In the genomic region with DNA sequence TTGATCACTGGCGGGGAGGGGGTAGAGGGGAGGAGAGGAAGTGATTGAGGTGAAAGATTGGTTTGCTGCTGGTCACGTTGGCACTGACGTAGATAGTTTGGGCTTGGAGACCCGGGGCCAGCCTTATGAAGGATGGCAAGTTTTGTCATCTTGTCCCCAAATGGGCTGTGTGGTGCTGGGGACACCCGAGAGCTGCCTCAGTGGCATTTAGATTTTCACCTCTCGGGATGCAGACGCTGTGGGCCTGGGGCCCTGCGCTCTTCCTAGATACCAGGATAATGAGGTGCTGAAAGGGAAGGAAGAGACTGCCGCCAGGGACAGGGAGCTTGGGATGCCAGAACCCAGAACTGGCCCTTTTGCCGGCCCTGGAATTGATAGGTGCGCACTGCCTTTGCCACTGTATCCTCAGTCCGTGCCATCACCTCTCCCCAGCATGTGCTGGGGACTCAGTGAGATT, we compare ENCODE assay signal across 8 cellular contexts. TPM values are rescaled to one million over a fixed set of nuclear protein-coding genes. Genes with fewer than 3 reads are reported as not detected.
DNase-seq lines count a peak whose midpoint lies in the region; ATAC-seq, FAIRE-seq and TF ChIP-seq lines count a peak whose summit lies in the region.

No MANE protein-coding gene starts in this region.

- no peaks in the 10 kb centered on the region for H3K27me3 ChIP-seq in CD4-positive, alpha-beta memory T cell (ENCODE audit: insufficient read depth, low read length)
- H3K27me3 ChIP-seq in HUES64 (ENCODE audit: insufficient read depth, low read length): peaks cover 31% of the 10 kb centered on the region
- no peaks in the 10 kb centered on the region for H3K27me3 ChIP-seq in osteoblast (ENCODE audit: insufficient read depth, low read length)
- H3K27me3 ChIP-seq in body of pancreas: peaks cover 0 to 6% of the 10 kb centered on the region in 2 donors

- H3K9me3 Mint-ChIP-seq in CD4-positive, alpha-beta memory T cell: peaks cover 0 to 4% (median 0%) of the 10 kb centered on the region in 8 donors
- H3K9me3 Mint-ChIP-seq in endothelial cell (ENCODE audit: unreplicated experiment): no peaks in the 10 kb centered on the region

- POLR2A ChIA-PET in CD4-positive, alpha-beta memory T cell (lab: Charles Lee; ENCODE audit: partially characterized antibody): interaction anchor here (0.8 to 4.6 kb wide), 11 partner anchors 9 to 111 kb away, joined by 3 to 62 read pairs (median 6); partner anchors contain the start of gene PGS1

- no peak for DNase-seq in CD4-positive, alpha-beta memory T cell
- DNase-seq in endothelial cell (ENCODE audit: low spot score) (no peak), osteoblast (ENCODE audit: insufficient read length, low spot score, missing footprints) (peak; percentile 69), body of pancreas (no peak), RCC 7860 (ENCODE audit: low spot score) (no peak), A172 (ENCODE audit: low spot score) (no peak)

- H2AFZ ChIP-seq in osteoblast (ENCODE audit: low read length): no peak overlapping the region

- peaks cover 19 to 24% of the 10 kb centered on the region in 2 donors for H3K36me3 Mint-ChIP-seq in CD4-positive, alpha-beta memory T cell
- H3K36me3 Mint-ChIP-seq in endothelial cell (ENCODE audit: low read depth, unreplicated experiment): peaks cover 9% of the 10 kb centered on the region

- H3K79me2 ChIP-seq in osteoblast (ENCODE audit: insufficient read depth, low read length): peaks cover 28% of the 10 kb centered on the region

- TF ChIP-seq CTCF in endothelial cell (IDR thresholded peaks at IDR 0.05; ENCODE audit: unreplicated experiment) (no peak), osteoblast (IDR thresholded peaks at IDR 0.05; ENCODE audit: extremely low read depth, low read depth, low read length) (no peak), body of pancreas (IDR thresholded peaks at IDR 0.05) (no peak)

- 58% methylated on average over 12 of the region's 12 CpGs for WGBS in HUES64
- WGBS in body of pancreas, 2 donors: 50% methylated on average over 8 to 12 of the region's 12 CpGs

- H3K27ac Mint-ChIP-seq in CD4-positive, alpha-beta memory T cell: peak overlapping the region; percentile 75 to 96 (median 95)
- peak overlapping the region; percentile 43 for H3K27ac Mint-ChIP-seq in endothelial cell (ENCODE audit: unreplicated experiment)

- H4K20me1 ChIP-seq in osteoblast (ENCODE audit: insufficient read depth, low read length): peaks cover 29% of the 10 kb centered on the region

- H3K27me3 Mint-ChIP-seq in CD4-positive, alpha-beta memory T cell: no peaks in the 10 kb centered on the region
- H3K27me3 Mint-ChIP-seq in endothelial cell (ENCODE audit: unreplicated experiment): peaks cover 5% of the 10 kb centered on the region

- H3K4me1 ChIP-seq in CD4-positive, alpha-beta memory T cell (ENCODE audit: insufficient read depth, low read length): peaks cover 25% of the 10 kb centered on the region
- H3K4me1 ChIP-seq in HUES64 (ENCODE audit: insufficient read depth, low read length) (peaks cover 50% of the 10 kb centered on the region), osteoblast (ENCODE audit: insufficient read depth, low read length) (peaks cover 41% of the 10 kb centered on the region), body of pancreas (peaks cover 43% of the 10 kb centered on the region)

- peaks cover 21% of the 10 kb centered on the region for H3K36me3 ChIP-seq in CD4-positive, alpha-beta memory T cell (ENCODE audit: insufficient read depth, low read length)
- peaks cover 20% of the 10 kb centered on the region for H3K36me3 ChIP-seq in HUES64 (ENCODE audit: insufficient read depth, low read length)
- H3K36me3 ChIP-seq in osteoblast (ENCODE audit: insufficient read depth, low read length): peaks cover 21% of the 10 kb centered on the region
- H3K36me3 ChIP-seq in body of pancreas (replicated peaks in 1 of 2; ENCODE audit: insufficient read depth in 1 of 2, low read depth in 2 of 2): no peaks in the 10 kb centered on the region

- H3K4me3 ChIP-seq in CD4-positive, alpha-beta memory T cell (ENCODE audit: low read length in 2 of 2): no peak overlapping the region
- H3K4me3 ChIP-seq in HUES64 (ENCODE audit: low read length) (peak overlapping the region; percentile 86), osteoblast (ENCODE audit: insufficient read depth, low read length) (no peak overlapping the region), body of pancreas (no peak overlapping the region)

- peak overlapping the region; percentile 8 to 98 (median 36) for H3K4me3 Mint-ChIP-seq in CD4-positive, alpha-beta memory T cell
- peak overlapping the region; percentile 81 for H3K4me3 Mint-ChIP-seq in endothelial cell (ENCODE audit: unreplicated experiment)

- FAIRE-seq in RCC 7860 (lab: Jason Lieb, UNC): no peak

- peaks cover 11 to 35% (median 20%) of the 10 kb centered on the region in 4 donors for H3K4me1 Mint-ChIP-seq in CD4-positive, alpha-beta memory T cell
- peaks cover 35% of the 10 kb centered on the region for H3K4me1 Mint-ChIP-seq in endothelial cell (ENCODE audit: unreplicated experiment)

- H3K9me3 ChIP-seq in CD4-positive, alpha-beta memory T cell (ENCODE audit: control insufficient read depth in 1 of 2, low read length in 2 of 2): no peaks in the 10 kb centered on the region
- no peaks in the 10 kb centered on the region for H3K9me3 ChIP-seq in HUES64 (ENCODE audit: insufficient read depth, low read depth, low read length)
- no peaks in the 10 kb centered on the region for H3K9me3 ChIP-seq in osteoblast (ENCODE audit: low read depth, low read length)
- no peaks in the 10 kb centered on the region for H3K9me3 ChIP-seq in body of pancreas

- CTCF ChIA-PET in CD4-positive, alpha-beta memory T cell (lab: Charles Lee; ENCODE audit: partially characterized antibody): interaction anchor here (1.0 to 8.5 kb wide), 20 partner anchors 11 to 111 kb away, joined by 3 to 134 read pairs (median 5); partner anchors contain the start of gene PGS1

- TF ChIP-seq POLR2A in body of pancreas (IDR thresholded peaks at IDR 0.05): no peak

- intact Hi-C loops in CD4-positive, alpha-beta memory T cell (cut with micrococcal nuclease): loop anchor here (2.0 kb wide), 1 partner anchor 18 kb away; the partner anchor contains the start of gene PGS1
- intact Hi-C loops in body of pancreas (cut with DNase I): no loop called here

- H3K4me2 ChIP-seq in osteoblast (ENCODE audit: insufficient read depth, low read length): peak overlapping the region; percentile 86

- ATAC-seq in HG02623 (IDR thresholded peaks at IDR 0.05; ENCODE audit: unreplicated experiment): no peak
- no peak for ATAC-seq in body of pancreas

- H3K9ac ChIP-seq in HUES64 (ENCODE audit: low read depth, low read length): no peak overlapping the region

- no peak overlapping the region for H3K27ac ChIP-seq in CD4-positive, alpha-beta memory T cell (ENCODE audit: low read depth, low read length)
- H3K27ac ChIP-seq in HUES64 (ENCODE audit: low read depth, low read length) (peak overlapping the region; percentile 86; the same call in 1 of the 2 replicates), osteoblast (ENCODE audit: low read depth, low read length) (no peak overlapping the region), body of pancreas (peak overlapping the region in 1 of 4 donors; percentile 96)

RNA-seq across cellular contexts. Expression of gene SOCS3, which starts 1.4 kb away (rescaled TPM):
- total RNA-seq in CD4-positive, alpha-beta memory T cell: 1 to 10 TPM; 7.5 to 8.4 TPM
- 100 to 1,000 TPM in 1 of 2 donors, 10 to 100 TPM in 1; 60.8 to 220 TPM for polyA plus RNA-seq in CD4-positive, alpha-beta memory T cell
- 11.4 TPM for polyA plus RNA-seq in HUES64 (2013, experiment 1 of 2)
- polyA plus RNA-seq in HUES64 (2013, experiment 2 of 2): 12.7 TPM
- 30.2 TPM for total RNA-seq in endothelial cell (ENCODE audit: unreplicated experiment)
- 78.1 and 95.2 TPM in 2 replicates for total RNA-seq in osteoblast
- total RNA-seq in body of pancreas: 10 to 100 TPM; 21.0 to 63.9 TPM
- 51.0 and 60.2 TPM in 2 replicates for total RNA-seq in A172 (2014; rRNA removed; shearing (Covaris generic))

RNA-seq across cellular contexts. Expression of gene PGS1, which starts 17.2 kb away (rescaled TPM):
- 10 to 100 TPM; 84.4 to 84.8 TPM for total RNA-seq in CD4-positive, alpha-beta memory T cell
- polyA plus RNA-seq in CD4-positive, alpha-beta memory T cell: 10 to 100 TPM; 33.9 to 36.6 TPM
- polyA plus RNA-seq in HUES64 (2013, experiment 1 of 2): 20.3 TPM
- 21.7 TPM for polyA plus RNA-seq in HUES64 (2013, experiment 2 of 2)
- 85.5 TPM for total RNA-seq in endothelial cell (ENCODE audit: unreplicated experiment)
- 34.4 and 39.5 TPM in 2 replicates for total RNA-seq in osteoblast
- 10 to 100 TPM; 17.1 to 30.4 TPM for total RNA-seq in body of pancreas
- 25.6 and 40.1 TPM in 2 replicates for total RNA-seq in A172 (2014; rRNA removed; shearing (Covaris generic))
